In genomic region chr6:37051138-37052026, GRCh38 we compare ENCODE assay signal across 8 cellular contexts. TPM values are rescaled to one million over a fixed set of nuclear protein-coding genes. Genes with fewer than 3 reads are reported as not detected.
DNase-seq lines count a peak whose midpoint lies in the region; TF ChIP-seq lines count a peak whose summit lies in the region.

No MANE protein-coding gene starts in this region.

- no peaks in the 10 kb centered on the region for H3K36me3 ChIP-seq in CD4-positive, alpha-beta memory T cell (ENCODE audit: insufficient read depth, low read length)

- peak; percentile 96 for TF ChIP-seq CTCF in HFFc6 (IDR thresholded peaks at IDR 0.05)

- peak overlapping the region; percentile 31 to 94 (median 92) for H3K27ac Mint-ChIP-seq in CD4-positive, alpha-beta memory T cell
- no peak overlapping the region for H3K27ac Mint-ChIP-seq in HFFc6

- peaks cover 60% of the 10 kb centered on the region for H3K4me1 ChIP-seq in CD4-positive, alpha-beta memory T cell (ENCODE audit: insufficient read depth, low read length)

- no peaks in the 10 kb centered on the region for H3K9me3 Mint-ChIP-seq in CD4-positive, alpha-beta memory T cell
- H3K9me3 Mint-ChIP-seq in HFFc6 = no peaks in the 10 kb centered on the region

- POLR2A ChIA-PET in CD4-positive, alpha-beta memory T cell (lab: Charles Lee; ENCODE audit: partially characterized antibody) = interaction anchor here (0.6 to 13.6 kb wide), 17 partner anchors 15 to 166 kb away, joined by 3 to 386 read pairs (median 4); partner anchors contain the start of genes C6orf89, MTCH1 and PIM1

- peak overlapping the region; percentile 38 to 92 (median 68) for H3K4me3 Mint-ChIP-seq in CD4-positive, alpha-beta memory T cell
- H3K4me3 Mint-ChIP-seq in HFFc6 = no peak overlapping the region

- no peaks in the 10 kb centered on the region for H3K9me3 ChIP-seq in CD4-positive, alpha-beta memory T cell (ENCODE audit: control insufficient read depth in 1 of 2, low read length in 2 of 2)

- DNase-seq in CD4-positive, alpha-beta memory T cell = peak; percentile 84 to 91 (median 84)
- peak; percentile 66 for DNase-seq in HFFc6
- peak; percentile 77 for DNase-seq in NCI-H510A (lab: John Stamatoyannopoulos, UW)
- peak; percentile 86 for DNase-seq in activated CD4-positive, CD25-positive, alpha-beta regulatory T cell treated with anti-CD3 and anti-CD28 coated beads, Interleukin-2, amount 50 U/mL, for 72 hours
- peak in 58 of 61 donors; percentile 33 to 93 (median 76) for DNase-seq in caudate nucleus (lab: John Stamatoyannopoulos, UW)
- peak; percentile 75 for DNase-seq in kidney tubule cell (ENCODE audit: low spot score)
- DNase-seq in stimulated activated CD4-positive, alpha-beta T cell treated with anti-CD3 and anti-CD28 coated beads, Interleukin-1b, Interleukin-23, amount 100 ng/mL, for 48 hours = peak; percentile 91
- no peak for DNase-seq in GOT3 (lab: John Stamatoyannopoulos, UW)

- peak overlapping the region; percentile 72 for H3K27ac ChIP-seq in CD4-positive, alpha-beta memory T cell (ENCODE audit: low read depth, low read length)
- H3K27ac ChIP-seq in caudate nucleus (ENCODE audit: low read depth, low read length) = no peak overlapping the region

- peaks cover 50 to 62% (median 55%) of the 10 kb centered on the region in 4 donors for H3K4me1 Mint-ChIP-seq in CD4-positive, alpha-beta memory T cell
- H3K4me1 Mint-ChIP-seq in HFFc6 (ENCODE audit: low read depth) = peaks cover 20% of the 10 kb centered on the region

- intact Hi-C loops in CD4-positive, alpha-beta memory T cell (cut with micrococcal nuclease) = loop anchor here (1.0 kb wide), 3 partner anchors 30 to 157 kb away; no protein-coding TSS in a partner anchor

- no peak overlapping the region for H3K4me3 ChIP-seq in CD4-positive, alpha-beta memory T cell (ENCODE audit: low read length in 2 of 2)

- H3K27me3 Mint-ChIP-seq in CD4-positive, alpha-beta memory T cell = no peaks in the 10 kb centered on the region
- H3K27me3 Mint-ChIP-seq in HFFc6 (ENCODE audit: insufficient read depth) = peaks cover 9% of the 10 kb centered on the region

- H3K27me3 ChIP-seq in CD4-positive, alpha-beta memory T cell (ENCODE audit: insufficient read depth, low read length) = no peaks in the 10 kb centered on the region

- CTCF ChIA-PET in CD4-positive, alpha-beta memory T cell (lab: Charles Lee; ENCODE audit: partially characterized antibody) = interaction anchor here (0.7 to 14.7 kb wide), 42 partner anchors 10 to 285 kb away, joined by 3 to 285 read pairs (median 5); partner anchors contain the start of gene PIM1

- no peaks in the 10 kb centered on the region for H3K36me3 Mint-ChIP-seq in CD4-positive, alpha-beta memory T cell
- H3K36me3 Mint-ChIP-seq in HFFc6 (ENCODE audit: low read depth) = no peaks in the 10 kb centered on the region

RNA-seq across cellular contexts. Expression of gene FGD2, which starts 45.9 kb away (rescaled TPM):
- total RNA-seq in CD4-positive, alpha-beta memory T cell = 1 to 10 TPM; 1.4 to 1.5 TPM
- polyA plus RNA-seq in CD4-positive, alpha-beta memory T cell = under 1 TPM in 1 of 2 donors, not detected in 1; 0.11 TPM
- total RNA-seq in HFFc6 (2021; fragmentation: NEBNext Ultra II Directional; extraction: Animal tissue kit (Norgen Biotek cat#: 25700)) = not detected
